ENCODE assay signal across 1 cellular context in the genomic region with DNA sequence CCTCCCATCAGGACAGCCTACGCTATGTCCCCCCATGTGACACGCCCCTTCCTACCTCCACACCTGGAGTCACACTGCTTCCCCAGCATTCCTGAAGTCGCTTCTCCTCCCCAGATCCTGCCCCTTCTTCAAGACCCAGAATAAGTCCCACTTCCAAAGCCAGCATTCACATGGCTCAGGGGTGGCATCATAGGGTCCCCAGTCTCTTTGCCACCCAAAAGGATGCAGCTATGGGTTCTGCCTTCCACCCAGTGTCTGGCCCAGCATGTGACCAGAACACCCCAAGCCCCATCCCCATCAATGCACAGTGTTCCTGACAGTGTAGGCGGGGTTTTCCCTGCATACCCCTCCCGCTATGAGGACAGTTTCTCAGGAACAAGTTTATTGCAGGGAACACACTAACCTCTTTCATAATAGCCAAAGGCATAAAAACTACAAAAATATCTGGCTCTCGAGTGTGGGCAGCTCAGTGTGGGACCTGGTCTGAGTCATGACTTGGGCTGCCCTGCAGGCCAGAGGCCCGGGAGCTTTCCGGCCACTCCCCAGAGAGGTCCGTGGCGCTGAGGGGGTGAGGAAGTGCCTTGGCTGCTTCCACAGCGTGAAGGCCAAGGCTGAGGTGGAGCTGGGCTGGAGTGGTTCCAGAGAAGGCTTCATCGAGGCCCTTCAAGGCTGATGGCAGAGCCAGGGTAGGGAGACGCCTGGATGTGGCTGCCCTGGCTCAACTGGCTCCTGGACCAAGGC.
TF ChIP-seq lines count a peak whose summit lies in the region.

No MANE protein-coding gene starts in this region.

TF ChIP-seq in IMR-90, 13 proteins besides CTCF, POLR2A, EP300 and RAD21:
- TF ChIP-seq FOS (IDR thresholded peaks at IDR 0.05; ENCODE audit: low read depth, low read length) (peak; percentile 51; the same call in 1 of the 2 replicates), RCOR1 (IDR thresholded peaks at IDR 0.05; ENCODE audit: insufficient replicate concordance, low read length) (peak; percentile 55), CEBPB (IDR thresholded peaks at IDR 0.05; ENCODE audit: low read depth, low read length) (peak; percentile 53), SMC3 (IDR thresholded peaks at IDR 0.05; ENCODE audit: low read depth, low read length) (no peak), MAZ (IDR thresholded peaks at IDR 0.05; ENCODE audit: borderline replicate concordance, low read depth, low read length) (peak; percentile 60; the same call in 1 of the 2 replicates)
